Comparison of ENCODE assay signal across 10 cellular contexts in the genomic region with DNA sequence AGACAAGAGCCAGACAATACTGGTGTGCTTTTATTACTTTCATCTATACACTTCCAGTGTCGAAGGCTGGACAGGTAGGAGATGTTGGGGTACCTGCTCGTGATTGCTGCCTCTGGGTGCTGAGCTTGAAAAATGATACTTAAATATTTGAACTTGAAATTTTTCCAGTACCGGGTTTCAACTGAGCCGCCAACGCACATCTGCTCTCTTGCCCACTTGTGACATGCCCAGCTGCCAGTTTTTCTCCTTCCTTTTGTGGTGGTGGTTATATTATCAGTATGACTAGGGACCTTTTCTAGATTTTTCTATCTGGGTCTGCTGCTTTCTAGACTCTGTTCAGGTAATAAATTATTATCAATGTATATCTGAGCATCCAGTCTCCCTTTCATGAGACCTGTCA. TPM values are rescaled to one million over a fixed set of nuclear protein-coding genes. Genes with fewer than 3 reads are reported as not detected.
DNase-seq lines count a peak whose midpoint lies in the region; ATAC-seq, FAIRE-seq and TF ChIP-seq lines count a peak whose summit lies in the region.
"Had no signal": no experiment of that assay in that cellular context is flagged by ENCODE, and none has a peak within 500 bp of the region (broad histone marks: within the 10 kb centered on the region; RNA-seq: fewer than 3 reads in every experiment).

No MANE protein-coding gene starts in this region.

- no peaks in the 10 kb centered on the region for H3K9me3 ChIP-seq in keratinocyte (ENCODE audit: control insufficient read depth, low read depth, low read length)
- H3K9me3 ChIP-seq in thymus (ENCODE audit: control insufficient read depth): no peaks in the 10 kb centered on the region
- no peaks in the 10 kb centered on the region for H3K9me3 ChIP-seq in uterus

- H3K36me3 Mint-ChIP-seq in activated T-cell treated with anti-CD3 and anti-CD28 coated beads, Interleukin-2, amount 50 U/mL, for 72 hours (ENCODE audit: insufficient read depth in 2 of 2): peaks cover 31 to 54% of the 10 kb centered on the region in 2 donors

- ATAC-seq in activated T-cell treated with anti-CD3 and anti-CD28 coated beads, Interleukin-2, amount 50 U/mL, for 72 hours (replicated peaks in 1 of 2): no peak
- ATAC-seq in GM19023 (IDR thresholded peaks at IDR 0.05; ENCODE audit: unreplicated experiment): no peak

- peaks cover 25% of the 10 kb centered on the region for H3K4me1 ChIP-seq in keratinocyte (ENCODE audit: control insufficient read depth, extremely low read depth, insufficient read depth, low read length)
- no peaks in the 10 kb centered on the region for H3K4me1 ChIP-seq in thymus (ENCODE audit: control insufficient read depth, insufficient read depth, low read length)
- H3K4me1 ChIP-seq in uterus: no peaks in the 10 kb centered on the region

- H4K20me1 ChIP-seq in keratinocyte (ENCODE audit: control insufficient read depth, extremely low read depth, insufficient read depth, low read length): peaks cover 9% of the 10 kb centered on the region

- dilution Hi-C loops in keratinocyte (cut with MboI; ENCODE audit: extremely low pct_ligation_motif_present, low sequenced_read_pairs): no loop called here

- peak overlapping the region; percentile 96 to 97 for H3K4me3 Mint-ChIP-seq in activated T-cell treated with anti-CD3 and anti-CD28 coated beads, Interleukin-2, amount 50 U/mL, for 72 hours

- H3K27me3 ChIP-seq in keratinocyte (ENCODE audit: control insufficient read depth, extremely low read depth, insufficient read depth, low read length): no peaks in the 10 kb centered on the region
- no peaks in the 10 kb centered on the region for H3K27me3 ChIP-seq in thymus (ENCODE audit: control insufficient read depth, insufficient read depth)
- no peaks in the 10 kb centered on the region for H3K27me3 ChIP-seq in uterus

- H2AFZ ChIP-seq in keratinocyte (ENCODE audit: control insufficient read depth, low read length): no peak overlapping the region

- intact Hi-C loops in uterus (cut with DNase I; ENCODE audit: low total_unique reads): no loop called here

- no peaks in the 10 kb centered on the region for H3K9me3 Mint-ChIP-seq in activated T-cell treated with anti-CD3 and anti-CD28 coated beads, Interleukin-2, amount 50 U/mL, for 72 hours

- no peak for TF ChIP-seq POLR2A in uterus (IDR thresholded peaks at IDR 0.05)

- peaks cover 7% of the 10 kb centered on the region for H3K27me3 Mint-ChIP-seq in activated T-cell treated with anti-CD3 and anti-CD28 coated beads, Interleukin-2, amount 50 U/mL, for 72 hours (ENCODE audit: low read depth)

- H3K27ac ChIP-seq in keratinocyte (ENCODE audit: control insufficient read depth, insufficient read depth, low read length) (no peak overlapping the region), thymus (ENCODE audit: low read depth) (peak overlapping the region; percentile 31), uterus (no peak overlapping the region)

- DNase-seq in activated effector memory CD4-positive, alpha-beta T cell treated with anti-CD3 and anti-CD28 coated beads, Interleukin-2, amount 50 U/mL, for 16 hours: peak; percentile 75
- no peak for DNase-seq in activated effector memory CD4-positive, alpha-beta T cell treated with Interleukin-2 at 50 U/mL for 16 hours
- peak; percentile 29 to 55 for DNase-seq in activated T-cell treated with anti-CD3 and anti-CD28 coated beads, Interleukin-2, amount 50 U/mL, for 72 hours
- DNase-seq in keratinocyte (ENCODE audit: low read depth, low spot score) (no peak), NCI-H1436 (lab: John Stamatoyannopoulos, UW) (no peak), uterus (no peak)
- DNase-seq: KBM-7, small intestine had no signal

- H3K9me1 ChIP-seq in keratinocyte (ENCODE audit: control insufficient read depth, extremely low read depth, insufficient read depth, low read length): no peaks in the 10 kb centered on the region

- peak overlapping the region; percentile 82 for H3K4me2 ChIP-seq in keratinocyte (ENCODE audit: control insufficient read depth, extremely low read depth, insufficient read depth, low read depth, low read length)

- no peak for FAIRE-seq in keratinocyte (lab: Jason Lieb, UNC)
- FAIRE-seq: small intestine had no signal

- 3% methylated on average over 5 of the region's 5 CpGs for WGBS in thymus

- H3K79me2 ChIP-seq in keratinocyte (ENCODE audit: control insufficient read depth, insufficient read depth, low read length): peaks cover 79% of the 10 kb centered on the region

- H3K27ac Mint-ChIP-seq in activated T-cell treated with anti-CD3 and anti-CD28 coated beads, Interleukin-2, amount 50 U/mL, for 72 hours: peak overlapping the region; percentile 97

- H3K9ac ChIP-seq in keratinocyte (ENCODE audit: control insufficient read depth, extremely low read depth, insufficient read depth, low read length): peak overlapping the region; percentile 38

- H3K4me3 ChIP-seq in keratinocyte (ENCODE audit: control insufficient read depth in 2 of 3, extremely low read depth in 1 of 3, insufficient read depth in 2 of 3, low read depth in 1 of 3, low read length in 3 of 3) (peak overlapping the region; percentile 16 to 80 (median 80)), thymus (ENCODE audit: low read length) (peak overlapping the region; percentile 46), uterus (no peak overlapping the region)

- H3K4me1 Mint-ChIP-seq in activated T-cell treated with anti-CD3 and anti-CD28 coated beads, Interleukin-2, amount 50 U/mL, for 72 hours (ENCODE audit: low read depth): peaks cover 32% of the 10 kb centered on the region

- TF ChIP-seq CTCF in keratinocyte (optimal IDR thresholded peaks at IDR 0.05 in 1 of 3, IDR thresholded peaks at IDR 0.05 in 1 of 3, conservative IDR thresholded peaks at IDR 0.05 in 1 of 3; ENCODE audit: extremely low read depth in 1 of 3, insufficient read depth in 2 of 3, low read length in 3 of 3) (no peak), uterus (IDR thresholded peaks at IDR 0.05) (no peak)

- H3K36me3 ChIP-seq in keratinocyte (ENCODE audit: control insufficient read depth in 2 of 2, extremely low read depth in 1 of 2, insufficient read depth in 2 of 2, low read length in 2 of 2) (peaks cover 2 to 11% of the 10 kb centered on the region in 2 experiments), thymus (ENCODE audit: control insufficient read depth, insufficient read depth) (peaks cover 3% of the 10 kb centered on the region), uterus (no peaks in the 10 kb centered on the region)

RNA-seq across cellular contexts. Expression of a gene that starts 3.4 kb away (rescaled TPM):
- 100 to 1,000 TPM; 702 to 788 TPM for total RNA-seq in activated T-cell treated with anti-CD3 and anti-CD28 coated beads, Interleukin-2, amount 50 U/mL, for 72 hours
- polyA plus RNA-seq in keratinocyte (58.7 to 155 TPM (median 136 TPM) in 3 replicates), thymus (168 TPM)
- 48.0 TPM for polyA plus RNA-seq in keratinocyte (2011; ENCODE audit: low read depth)
- 15.7 and 24.9 TPM in 2 replicates for polyA plus RNA-seq in keratinocyte (2011; cell fraction: cytosol; rRNA removed)
- 614 and 740 TPM in 2 replicates for polyA plus RNA-seq in keratinocyte (2011; cell fraction: nucleus; rRNA removed)
- polyA plus RNA-seq in keratinocyte (2012; ENCODE audit: low replicate concordance): 26.0 and 51.9 TPM in 2 replicates
- 76.4 to 263 TPM (median 169 TPM) in 3 replicates for polyA minus RNA-seq in keratinocyte
- 34.5 TPM for polyA minus RNA-seq in keratinocyte (2011; cell fraction: cytosol; rRNA and poly(A)+ RNA removed)
- polyA minus RNA-seq in keratinocyte (2011; cell fraction: nucleus; rRNA and poly(A)+ RNA removed): 160 and 266 TPM in 2 replicates
- total RNA-seq in uterus: 100 to 1,000 TPM; 117 to 243 (median 144) TPM

RNA-seq across cellular contexts. Expression of a gene that starts 42.0 kb away (rescaled TPM):
- total RNA-seq in activated T-cell treated with anti-CD3 and anti-CD28 coated beads, Interleukin-2, amount 50 U/mL, for 72 hours: 1 to 10 TPM; 6.9 to 8.4 TPM
- 0.46 to 1.2 TPM (median 1.0 TPM) in 3 replicates for polyA plus RNA-seq in keratinocyte
- polyA plus RNA-seq in keratinocyte (2011; ENCODE audit: low read depth): 6.2 TPM
- 0.14 and 0.23 TPM in 2 replicates for polyA plus RNA-seq in keratinocyte (2011; cell fraction: cytosol; rRNA removed)
- 3.7 and 4.7 TPM in 2 replicates for polyA plus RNA-seq in keratinocyte (2011; cell fraction: nucleus; rRNA removed)
- 0.29 and 3.1 TPM in 2 replicates for polyA plus RNA-seq in keratinocyte (2012; ENCODE audit: low replicate concordance)
- 0.92 to 2.2 TPM in 2 of 3 replicates, not detected in the other for polyA minus RNA-seq in keratinocyte
- polyA minus RNA-seq in keratinocyte (2011; cell fraction: cytosol; rRNA and poly(A)+ RNA removed): not detected
- 0.63 and 2.2 TPM in 2 replicates for polyA minus RNA-seq in keratinocyte (2011; cell fraction: nucleus; rRNA and poly(A)+ RNA removed)
- 4.5 TPM for polyA plus RNA-seq in thymus
- total RNA-seq in uterus: 1 to 10 TPM; 1.2 to 7.9 (median 2.5) TPM

Comparison
In these comparisons a context has a peak if more than half of its experiments do, and no peak if none do; other contexts are left out.
1. DNase-seq: peak in activated effector memory CD4-positive, alpha-beta T cell treated with anti-CD3 and anti-CD28 coated beads, Interleukin-2, amount 50 U/mL, for 16 hours (single experiment) and activated T-cell treated with anti-CD3 and anti-CD28 coated beads, Interleukin-2, amount 50 U/mL, for 72 hours (2 of 2); none in activated effector memory CD4-positive, alpha-beta T cell treated with Interleukin-2 at 50 U/mL for 16 hours (single experiment), keratinocyte (single experiment), NCI-H1436 (single experiment) and uterus (0 of 2).
2. H3K4me3 ChIP-seq: peak in keratinocyte (3 of 3) and thymus (single experiment); none in uterus (0 of 2).